Comparison of ENCODE assay signal across 18 cellular contexts in the genomic region with DNA sequence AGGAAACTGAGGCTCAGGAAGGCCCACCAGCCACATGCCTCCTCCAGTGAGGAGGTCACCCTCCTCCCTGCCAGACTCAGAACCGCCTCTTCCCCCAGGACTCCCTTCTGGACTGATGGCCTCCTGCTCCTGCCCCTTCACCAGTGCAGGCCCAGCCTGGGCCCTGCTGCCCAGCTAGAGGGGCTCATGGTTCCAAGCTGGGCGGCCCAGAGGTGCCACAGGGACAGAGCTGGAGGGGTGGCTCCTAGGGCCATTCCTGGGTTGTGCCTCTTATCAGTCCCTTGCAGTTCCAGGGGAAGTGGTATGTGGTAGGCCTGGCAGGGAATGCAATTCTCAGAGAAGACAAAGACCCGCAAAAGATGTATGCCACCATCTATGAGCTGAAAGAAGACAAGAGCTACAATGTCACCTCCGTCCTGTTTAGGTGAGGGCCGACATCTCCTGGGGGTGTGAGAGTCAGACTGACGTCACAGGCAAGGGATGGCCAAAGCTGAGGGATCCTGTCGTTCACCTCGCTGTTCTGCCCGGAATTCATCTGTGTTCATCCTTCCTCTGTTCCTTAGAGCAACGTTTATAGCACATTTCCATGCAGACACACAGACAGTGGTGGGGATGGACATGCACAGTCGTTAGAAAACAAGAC. TPM values are rescaled to one million over a fixed set of nuclear protein-coding genes. Genes with fewer than 3 reads are reported as not detected.
A peak's percentile ranks its signal among the peaks of the same experiment; 100 is the strongest.
DNase-seq lines count a peak whose midpoint lies in the region; ATAC-seq, FAIRE-seq and TF ChIP-seq lines count a peak whose summit lies in the region.
"Had no signal": no experiment of that assay in that cellular context is flagged by ENCODE, and none has a peak within 500 bp of the region (broad histone marks: within the 10 kb centered on the region; RNA-seq: fewer than 3 reads in every experiment).

No MANE protein-coding gene starts in this region.

- H3K27me3 ChIP-seq in right atrium auricular region (no peaks in the 10 kb centered on the region), duodenal mucosa (ENCODE audit: control insufficient read depth in 1 of 2, insufficient read depth in 2 of 2, low read length in 2 of 2) (no peaks in the 10 kb centered on the region), lower lobe of right lung (ENCODE audit: low read depth) (no peaks in the 10 kb centered on the region)
- H3K27me3 ChIP-seq: ascending aorta, hepatocyte, suprapubic skin had no signal

- H3K9ac ChIP-seq in duodenal mucosa (ENCODE audit: low read depth in 1 of 2, low read length in 2 of 2): peak overlapping the region in 1 of 2 donors; percentile 10

- H3K4me1 ChIP-seq in right atrium auricular region (peaks cover 0 to 8% of the 10 kb centered on the region in 2 donors), duodenal mucosa (ENCODE audit: control insufficient read depth in 1 of 2, insufficient read depth in 2 of 2, low read length in 2 of 2) (peaks cover 26 to 29% of the 10 kb centered on the region in 2 donors), lower lobe of right lung (peaks cover 25% of the 10 kb centered on the region)
- H3K4me1 ChIP-seq: ascending aorta had no signal

- DNase-seq in Right ventricle myocardium inferior (ENCODE audit: missing footprints) (peak; percentile 31), right atrium auricular region (ENCODE audit: low spot score) (no peak), lower lobe of right lung (peak; percentile 40), NCI-H1436 (lab: John Stamatoyannopoulos, UW) (no peak), GM20000 (ENCODE audit: low spot score) (no peak), HTR-8/SVneo (ENCODE audit: insufficient read length, low spot score) (no peak), HCEC 1CT (no peak)
- DNase-seq: activated CD4-positive, alpha-beta T cell treated with anti-CD3 and anti-CD28 coated beads, Interleukin-2, amount 50 U/mL, for 4 hours; naive thymus-derived CD4-positive, alpha-beta T cell; NCI-H1930 had no signal

- no peaks in the 10 kb centered on the region for H3K9me3 ChIP-seq in right atrium auricular region
- H3K9me3 ChIP-seq in duodenal mucosa (ENCODE audit: control insufficient read depth in 1 of 2, low read length in 2 of 2): no peaks in the 10 kb centered on the region
- H3K9me3 ChIP-seq in lower lobe of right lung: no peaks in the 10 kb centered on the region
- H3K9me3 ChIP-seq: ascending aorta, suprapubic skin had no signal

- FAIRE-seq in HTR-8/SVneo (lab: Jason Lieb, UNC): no peak

- no peaks in the 10 kb centered on the region for H3K36me3 ChIP-seq in right atrium auricular region
- no peaks in the 10 kb centered on the region for H3K36me3 ChIP-seq in duodenal mucosa (ENCODE audit: control insufficient read depth in 1 of 2, insufficient read depth in 2 of 2, low read length in 2 of 2)
- H3K36me3 ChIP-seq in lower lobe of right lung: no peaks in the 10 kb centered on the region
- H3K36me3 ChIP-seq: ascending aorta, suprapubic skin had no signal

- intact Hi-C loops in Right ventricle myocardium inferior (cut with DNase I) (no loop called here), lower lobe of right lung (cut with DNase I) (no loop called here)

- no peak overlapping the region for H3K4me3 ChIP-seq in right atrium auricular region
- H3K4me3 ChIP-seq in duodenal mucosa (ENCODE audit: low read depth in 1 of 2, low read length in 2 of 2): peak overlapping the region; percentile 5 to 36
- no peak overlapping the region for H3K4me3 ChIP-seq in lower lobe of right lung
- H3K4me3 ChIP-seq: ascending aorta, hepatocyte, suprapubic skin had no signal

- TF ChIP-seq CTCF in right atrium auricular region (IDR thresholded peaks at IDR 0.05) (no peak), lower lobe of right lung (IDR thresholded peaks at IDR 0.05) (no peak), GM20000 (IDR thresholded peaks at IDR 0.05; ENCODE audit: extremely low read depth, missing control alignments) (no peak)

- ATAC-seq in Right ventricle myocardium inferior: no peak
- no peak for ATAC-seq in lower lobe of right lung

- H3K27ac ChIP-seq in right atrium auricular region (no peak overlapping the region), duodenal mucosa (ENCODE audit: low read depth, low read length) (no peak overlapping the region), lower lobe of right lung (peak overlapping the region; percentile 67)
- H3K27ac ChIP-seq: ascending aorta, hepatocyte had no signal

RNA-seq across cellular contexts. Expression of gene LCN2, which starts 0.8 kb away (rescaled TPM):
- not detected for total RNA-seq in Right ventricle myocardium inferior
- not detected for total RNA-seq in right atrium auricular region
- 83.4 TPM for total RNA-seq in lower lobe of right lung
- total RNA-seq: activated T-helper 2 cell treated with anti-CD3 and anti-CD28 coated beads, Interferon-gamma antibody, Interleukin-2, Interleukin-4, amounts not matched to agents 10 μg/mL and 5 μg/mL and 100 μg/mL, durations not matched to agents 14 hours and 24 hours and 36 hours; ascending aorta; dermis microvascular lymphatic vessel endothelial cell; naive thymus-derived CD4-positive, alpha-beta T cell; OCI-LY7; T-helper 1 cell treated with Interleukin-12 subunit alpha and Interleukin-12 subunit beta and Interleukin-4 antibody, amounts not matched to agents 30 ng/mL and 1 ng/mL, for 36 hours had no signal

RNA-seq across cellular contexts. Expression of gene BBLN, which starts 10.0 kb away (rescaled TPM):
- total RNA-seq in Right ventricle myocardium inferior (36.1 TPM), right atrium auricular region (100 to 1,000 TPM; 219 to 362 TPM), lower lobe of right lung (47.9 TPM)

RNA-seq across cellular contexts. Expression of gene PTGES2, which starts 22.5 kb away (rescaled TPM):
- total RNA-seq in Right ventricle myocardium inferior: 158 TPM
- total RNA-seq in right atrium auricular region: 100 to 1,000 TPM; 114 to 118 TPM
- total RNA-seq in lower lobe of right lung: 30.6 TPM

RNA-seq across cellular contexts. Expression of gene CIZ1, which starts 41.3 kb away (rescaled TPM):
- total RNA-seq in Right ventricle myocardium inferior: 69.3 TPM
- 10 to 100 TPM; 41.6 to 45.9 TPM for total RNA-seq in right atrium auricular region
- total RNA-seq in lower lobe of right lung: 98.5 TPM

RNA-seq across cellular contexts. Expression of gene DNM1, which starts 53.1 kb away (rescaled TPM):
- total RNA-seq in Right ventricle myocardium inferior (6.1 TPM), right atrium auricular region (1 to 10 TPM; 2.5 to 3.9 TPM), lower lobe of right lung (8.8 TPM)

Comparison
In these comparisons a context has a peak if more than half of its experiments do, and no peak if none do; other contexts are left out.
1. DNase-seq: peak in Right ventricle myocardium inferior (single experiment) and lower lobe of right lung (single experiment); none in right atrium auricular region (single experiment), NCI-H1436 (single experiment), GM20000 (single experiment), HTR-8/SVneo (single experiment) and HCEC 1CT (single experiment).
2. H3K4me3 ChIP-seq: peak in duodenal mucosa (2 of 2); none in right atrium auricular region (0 of 2) and lower lobe of right lung (single experiment).
3. RNA of gene LCN2, which starts 0.8 kb away (total RNA-seq): 83.4 TPM in lower lobe of right lung (single experiment); not detected in right atrium auricular region and not detected in Right ventricle myocardium inferior (single experiment); every median in the first group is over 10 times any median in the second.